ENCODE assay signal across 8 cellular contexts in the genomic region with DNA sequence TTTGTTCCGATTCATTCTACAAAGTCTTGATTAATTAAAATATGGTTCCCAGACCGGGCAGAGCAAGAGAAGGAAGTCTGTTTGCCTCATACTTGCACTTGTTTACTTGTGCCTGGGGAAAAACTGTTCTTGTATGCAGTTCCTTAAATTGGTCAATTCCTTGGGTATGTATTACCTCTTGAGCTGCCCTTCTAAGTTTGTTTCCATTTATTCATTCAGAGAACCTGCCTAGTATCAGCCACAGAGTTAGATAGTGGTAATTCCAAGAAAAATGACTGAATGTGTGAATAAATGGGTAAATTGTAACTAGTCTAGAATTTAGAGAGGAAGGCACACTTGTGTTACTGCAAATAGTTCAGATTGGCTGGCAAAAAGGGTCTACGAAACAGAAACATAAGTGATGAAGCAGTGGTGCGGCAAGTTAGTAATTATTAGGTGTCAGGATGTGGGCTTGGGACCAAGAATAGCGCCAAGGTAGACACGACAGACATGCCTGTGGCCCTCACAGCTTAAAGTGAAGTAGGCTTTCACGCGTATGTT. TPM values are rescaled to one million over a fixed set of nuclear protein-coding genes. Genes with fewer than 3 reads are reported as not detected.
A peak's percentile ranks its signal among the peaks of the same experiment; 100 is the strongest.
DNase-seq lines count a peak whose midpoint lies in the region; ATAC-seq and TF ChIP-seq lines count a peak whose summit lies in the region.

No MANE protein-coding gene starts in this region.

- H3K9me3 Mint-ChIP-seq in endodermal cell, result peaks cover 19% of the 10 kb centered on the region
- H3K9me3 Mint-ChIP-seq in osteocyte (ENCODE audit: unreplicated experiment), result peaks cover 6% of the 10 kb centered on the region

- TF ChIP-seq CTCF in Peyer's patch (IDR thresholded peaks at IDR 0.05), result no peak
- no peak for TF ChIP-seq CTCF in endodermal cell (conservative IDR thresholded peaks at IDR 0.05)
- TF ChIP-seq CTCF in osteocyte (IDR thresholded peaks at IDR 0.05), result no peak

- H3K36me3 ChIP-seq in Peyer's patch, result no peaks in the 10 kb centered on the region
- H3K36me3 ChIP-seq in endodermal cell (ENCODE audit: control insufficient read depth, insufficient read depth, low read length), result peaks cover 6% of the 10 kb centered on the region

- 73 to 78% methylated on average over 8 of the region's 8 CpGs for WGBS in endodermal cell (ENCODE audit: insufficient coverage in 1 of 2, insufficient read length in 1 of 2), 2 experiments

- peaks cover 5% of the 10 kb centered on the region for H3K36me3 Mint-ChIP-seq in endodermal cell (ENCODE audit: low read depth)
- peaks cover 4% of the 10 kb centered on the region for H3K36me3 Mint-ChIP-seq in osteocyte (ENCODE audit: unreplicated experiment)

- H3K9me3 ChIP-seq in Peyer's patch (no peaks in the 10 kb centered on the region), endodermal cell (ENCODE audit: control insufficient read depth, low read length) (peaks cover 18% of the 10 kb centered on the region)

- H3K4me1 ChIP-seq in Peyer's patch, result peaks cover 0 to 14% (median 12%) of the 10 kb centered on the region in 4 donors
- H3K4me1 ChIP-seq in endodermal cell (ENCODE audit: control insufficient read depth, insufficient read depth, low read length), result no peaks in the 10 kb centered on the region

- H3K4me3 ChIP-seq in Peyer's patch (peak overlapping the region; percentile 45 to 70 (median 64)), endodermal cell (ENCODE audit: low read length) (peak overlapping the region; percentile 83)

- H3K27me3 Mint-ChIP-seq in endodermal cell (ENCODE audit: insufficient read depth) (peaks cover 48% of the 10 kb centered on the region), osteocyte (ENCODE audit: unreplicated experiment) (peaks cover 74% of the 10 kb centered on the region)

- intact Hi-C loops in Right ventricle myocardium superior (cut with DNase I) (no loop called here), Right ventricle myocardium inferior (cut with DNase I) (no loop called here)

- H3K27ac Mint-ChIP-seq in endodermal cell (no peak overlapping the region), osteocyte (ENCODE audit: unreplicated experiment) (no peak overlapping the region)

- peak; percentile 29 for ATAC-seq in Right ventricle myocardium superior (ENCODE audit: poor library complexity)
- no peak for ATAC-seq in Right ventricle myocardium inferior
- peak; percentile 67 for ATAC-seq in HG02885 (IDR thresholded peaks at IDR 0.05; ENCODE audit: poor library complexity, unreplicated experiment)

- no peak for DNase-seq in Right ventricle myocardium superior
- DNase-seq in Right ventricle myocardium inferior (ENCODE audit: missing footprints), result no peak
- no peak for DNase-seq in Peyer's patch
- DNase-seq in endodermal cell, result no peak
- no peak for DNase-seq in osteocyte (ENCODE audit: extremely low spot score, unreplicated experiment)
- no peak for DNase-seq in cerebellum (ENCODE audit: low spot score)
- no peak for DNase-seq in globus pallidus (ENCODE audit: low spot score)

- TF ChIP-seq POLR2A in Peyer's patch (IDR thresholded peaks at IDR 0.05), result no peak

- H3K4me3 Mint-ChIP-seq in endodermal cell (peak overlapping the region; percentile 66), osteocyte (ENCODE audit: unreplicated experiment) (peak overlapping the region; percentile 73)

- H3K4me1 Mint-ChIP-seq in endodermal cell (peaks cover 13% of the 10 kb centered on the region), osteocyte (ENCODE audit: unreplicated experiment) (peaks cover 16% of the 10 kb centered on the region)

- no peak overlapping the region for H3K9ac ChIP-seq in endodermal cell (ENCODE audit: extremely low read depth, low read length, poor library complexity, severe bottlenecking)

- H3K27me3 ChIP-seq in Peyer's patch, result peaks cover 0 to 6% of the 10 kb centered on the region in 2 donors
- H3K27me3 ChIP-seq in endodermal cell (ENCODE audit: control insufficient read depth, insufficient read depth, low read length, poor library complexity, severe bottlenecking), result peaks cover 50% of the 10 kb centered on the region

- H3K27ac ChIP-seq in Peyer's patch (peak overlapping the region in 2 of 4 donors; percentile 20 to 25), endodermal cell (ENCODE audit: low read depth, low read length) (no peak overlapping the region)

RNA-seq across cellular contexts. Expression of a gene that starts 0.5 kb away (rescaled TPM):
- total RNA-seq in Right ventricle myocardium superior, result not detected
- total RNA-seq in Right ventricle myocardium inferior, result not detected
- under 1 TPM in 1 of 4 donors, not detected in 3; 0.27 TPM for total RNA-seq in Peyer's patch
- total RNA-seq in endodermal cell, result under 1 TPM; 0.18 to 0.35 TPM
- polyA plus RNA-seq in endodermal cell (2013, experiment 1 of 2), result 0.93 TPM
- 0.83 TPM for polyA plus RNA-seq in endodermal cell (2013, experiment 2 of 2)
- total RNA-seq in osteocyte, result not detected in 2 replicates
- 0.82 TPM for total RNA-seq in cerebellum

RNA-seq across cellular contexts. Expression of a gene that starts 43.0 kb away (rescaled TPM):
- not detected for total RNA-seq in Right ventricle myocardium superior
- total RNA-seq in Right ventricle myocardium inferior, result not detected
- not detected for total RNA-seq in Peyer's patch
- not detected for total RNA-seq in endodermal cell
- polyA plus RNA-seq in endodermal cell (2013, experiment 1 of 2), result not detected
- not detected for polyA plus RNA-seq in endodermal cell (2013, experiment 2 of 2)
- total RNA-seq in osteocyte, result not detected in 2 replicates
- total RNA-seq in cerebellum, result not detected

RNA-seq across cellular contexts. Expression of a gene that starts 48.0 kb away (rescaled TPM):
- total RNA-seq in Right ventricle myocardium superior, result 0.75 TPM
- total RNA-seq in Right ventricle myocardium inferior, result 0.92 TPM
- 1 to 10 TPM in 1 of 4 donors, under 1 TPM in 1, not detected in 2; 0.67 to 5.0 TPM for total RNA-seq in Peyer's patch
- 10 to 100 TPM in 1 of 2 donors, 1 to 10 TPM in 1; 4.2 to 12.4 TPM for total RNA-seq in endodermal cell
- 10.3 TPM for polyA plus RNA-seq in endodermal cell (2013, experiment 1 of 2)
- polyA plus RNA-seq in endodermal cell (2013, experiment 2 of 2), result 9.0 TPM
- total RNA-seq in osteocyte, result 4.3 and 7.1 TPM in 2 replicates
- total RNA-seq in cerebellum, result 4.7 TPM
